ENCODE assay signal across 16 cellular contexts in the genomic region with DNA sequence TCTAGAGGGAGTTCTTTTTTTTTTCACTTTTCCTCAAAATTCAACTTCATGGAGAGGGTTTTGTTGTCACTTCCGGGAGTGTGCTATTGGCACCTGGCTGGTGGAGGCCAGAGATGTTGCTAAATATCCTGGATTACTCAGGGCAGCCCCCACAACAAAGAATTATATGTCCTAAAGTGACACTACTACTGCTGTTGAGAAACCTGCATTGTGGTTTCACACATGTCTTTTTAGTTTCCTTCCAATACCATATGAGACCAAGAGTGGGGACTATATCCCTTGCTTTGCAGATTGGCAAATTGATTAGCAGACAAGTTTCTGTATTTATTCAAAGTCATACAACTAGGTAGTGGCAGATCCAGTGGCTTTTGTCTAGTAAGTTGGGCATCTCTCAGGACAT.
DNase-seq lines count a peak whose midpoint lies in the region; ATAC-seq, FAIRE-seq and TF ChIP-seq lines count a peak whose summit lies in the region.
"Had no signal": no experiment of that assay in that cellular context is flagged by ENCODE, and none has a peak within 500 bp of the region (broad histone marks: within the 10 kb centered on the region; RNA-seq: fewer than 3 reads in every experiment).

No MANE protein-coding gene starts in this region.

- no peaks in the 10 kb centered on the region for H3K9me3 Mint-ChIP-seq in activated naive CD8-positive, alpha-beta T cell treated with anti-CD3 and anti-CD28 coated beads for 36 hours
- H3K9me3 Mint-ChIP-seq in stimulated activated memory B cell treated with anti-CD40 and anti-IgM and Interleukin-4, amounts not matched to agents 10 μg/mL and 1 μg/mL and 100 μg/mL, for 72 hours, result no peaks in the 10 kb centered on the region
- H3K9me3 Mint-ChIP-seq: activated T-cell treated with anti-CD3 and anti-CD28 coated beads, Interleukin-2, amount 50 U/mL, for 72 hours; neural progenitor cell had no signal

- no peak overlapping the region for H3K4me3 ChIP-seq in HAP-1
- H3K4me3 ChIP-seq: neural progenitor cell had no signal

- H3K4me3 Mint-ChIP-seq in activated naive CD8-positive, alpha-beta T cell treated with anti-CD3 and anti-CD28 coated beads for 36 hours, result no peak overlapping the region
- H3K4me3 Mint-ChIP-seq in stimulated activated memory B cell treated with anti-CD40 and anti-IgM and Interleukin-4, amounts not matched to agents 10 μg/mL and 1 μg/mL and 100 μg/mL, for 72 hours, result no peak overlapping the region
- H3K4me3 Mint-ChIP-seq: activated CD4-positive, alpha-beta T cell treated with anti-CD3 and anti-CD28 coated beads for 36 hours; activated T-cell treated with anti-CD3 and anti-CD28 coated beads, Interleukin-2, amount 50 U/mL, for 72 hours; neural progenitor cell had no signal

- H3K27me3 Mint-ChIP-seq in activated naive CD8-positive, alpha-beta T cell treated with anti-CD3 and anti-CD28 coated beads for 36 hours, result no peaks in the 10 kb centered on the region
- H3K27me3 Mint-ChIP-seq in stimulated activated memory B cell treated with anti-CD40 and anti-IgM and Interleukin-4, amounts not matched to agents 10 μg/mL and 1 μg/mL and 100 μg/mL, for 72 hours, result no peaks in the 10 kb centered on the region
- H3K27me3 Mint-ChIP-seq: activated CD4-positive, alpha-beta T cell treated with anti-CD3 and anti-CD28 coated beads for 36 hours had no signal

- H3K9me3 ChIP-seq in HAP-1, result no peaks in the 10 kb centered on the region

- ATAC-seq in GM18517 (IDR thresholded peaks at IDR 0.05; ENCODE audit: unreplicated experiment), result peak; percentile 62
- peak; percentile 66 for ATAC-seq in GM21360 (IDR thresholded peaks at IDR 0.05; ENCODE audit: unreplicated experiment)
- peak; percentile 44 for ATAC-seq in HG02870 (IDR thresholded peaks at IDR 0.05; ENCODE audit: unreplicated experiment)
- peak; percentile 70 for ATAC-seq in HG03469 (IDR thresholded peaks at IDR 0.05; ENCODE audit: unreplicated experiment)
- ATAC-seq in stimulated activated memory B cell treated with anti-CD40 and anti-IgM and Interleukin-4, amounts not matched to agents 10 μg/mL and 1 μg/mL and 100 μg/mL, for 72 hours, result no peak
- ATAC-seq: activated CD4-positive, alpha-beta T cell treated with anti-CD3 and anti-CD28 coated beads for 36 hours; activated T-cell treated with anti-CD3 and anti-CD28 coated beads, Interleukin-2, amount 50 U/mL, for 72 hours had no signal

- no peaks in the 10 kb centered on the region for H3K4me1 ChIP-seq in HAP-1
- H3K4me1 ChIP-seq: neural progenitor cell had no signal

- in situ Hi-C loops in HAP-1 (cut with MboI; ENCODE audit: low sequenced_read_pairs), result no loop called here

- FAIRE-seq in GM12891 (lab: Jason Lieb, UNC), result no peak
- FAIRE-seq: astrocyte had no signal

- no peak for DNase-seq in activated naive CD8-positive, alpha-beta T cell treated with anti-CD3 and anti-CD28 coated beads for 36 hours
- DNase-seq in HAP-1 (ENCODE audit: low spot score in 2 of 2) (no peak), GM12891 (ENCODE audit: insufficient read length, low spot score) (no peak)
- DNase-seq: activated CD4-positive, alpha-beta T cell treated with anti-CD3 and anti-CD28 coated beads for 36 hours; activated T-cell treated with anti-CD3 and anti-CD28 coated beads, Interleukin-2, amount 50 U/mL, for 72 hours; mammary epithelial cell; NCI-H1694; substantia nigra; SW 1271 had no signal

- TF ChIP-seq POLR2A in GM12891 (IDR thresholded peaks at IDR 0.05; ENCODE audit: low read depth, low read length), result no peak

- no peaks in the 10 kb centered on the region for H3K4me1 Mint-ChIP-seq in activated naive CD8-positive, alpha-beta T cell treated with anti-CD3 and anti-CD28 coated beads for 36 hours
- H3K4me1 Mint-ChIP-seq in stimulated activated memory B cell treated with anti-CD40 and anti-IgM and Interleukin-4, amounts not matched to agents 10 μg/mL and 1 μg/mL and 100 μg/mL, for 72 hours, result no peaks in the 10 kb centered on the region
- H3K4me1 Mint-ChIP-seq: activated CD4-positive, alpha-beta T cell treated with anti-CD3 and anti-CD28 coated beads for 36 hours had no signal

- no peak overlapping the region for H3K27ac Mint-ChIP-seq in activated naive CD8-positive, alpha-beta T cell treated with anti-CD3 and anti-CD28 coated beads for 36 hours
- H3K27ac Mint-ChIP-seq in stimulated activated memory B cell treated with anti-CD40 and anti-IgM and Interleukin-4, amounts not matched to agents 10 μg/mL and 1 μg/mL and 100 μg/mL, for 72 hours, result no peak overlapping the region
- H3K27ac Mint-ChIP-seq: activated CD4-positive, alpha-beta T cell treated with anti-CD3 and anti-CD28 coated beads for 36 hours; activated T-cell treated with anti-CD3 and anti-CD28 coated beads, Interleukin-2, amount 50 U/mL, for 72 hours; neural progenitor cell had no signal

- no peaks in the 10 kb centered on the region for H3K36me3 Mint-ChIP-seq in activated naive CD8-positive, alpha-beta T cell treated with anti-CD3 and anti-CD28 coated beads for 36 hours
- no peaks in the 10 kb centered on the region for H3K36me3 Mint-ChIP-seq in stimulated activated memory B cell treated with anti-CD40 and anti-IgM and Interleukin-4, amounts not matched to agents 10 μg/mL and 1 μg/mL and 100 μg/mL, for 72 hours
- H3K36me3 Mint-ChIP-seq: neural progenitor cell had no signal

- H3K27me3 ChIP-seq in HAP-1 (ENCODE audit: low read depth), result no peaks in the 10 kb centered on the region
- H3K27me3 ChIP-seq: neural progenitor cell had no signal

- no peaks in the 10 kb centered on the region for H3K36me3 ChIP-seq in HAP-1 (replicated peaks)
- H3K36me3 ChIP-seq: neural progenitor cell had no signal

TF ChIP-seq in GM12891, 5 proteins besides CTCF, POLR2A, EP300 and RAD21:
- TF ChIP-seq SPI1 (IDR thresholded peaks at IDR 0.05; ENCODE audit: low read depth, low read length) (no peak), POLR2AphosphoS5 (IDR thresholded peaks at IDR 0.05; ENCODE audit: low read depth, low read length) (no peak), PAX5 (IDR thresholded peaks at IDR 0.05; ENCODE audit: insufficient read depth, low read length, severe bottlenecking) (no peak), POU2F2 (IDR thresholded peaks at IDR 0.05; ENCODE audit: low read depth, low read length) (no peak), TAF1 (IDR thresholded peaks at IDR 0.05; ENCODE audit: low read depth, low read length) (no peak)
